8 cellular contexts compared by ENCODE assay signal in genomic region chr1:24418898-24419628, GRCh38. TPM values are rescaled to one million over a fixed set of nuclear protein-coding genes. Genes with fewer than 3 reads are reported as not detected.
DNase-seq lines count a peak whose midpoint lies in the region; ATAC-seq, FAIRE-seq and TF ChIP-seq lines count a peak whose summit lies in the region.

No MANE protein-coding gene starts in this region.

- H3K27ac ChIP-seq in CD8-positive, alpha-beta T cell (ENCODE audit: low read depth, low read length): no peak overlapping the region
- H3K27ac ChIP-seq in astrocyte (ENCODE audit: low read depth, low read length): peak overlapping the region; percentile 87
- H3K27ac ChIP-seq in gastrocnemius medialis: no peak overlapping the region

- H3K9me3 Mint-ChIP-seq in CD8-positive, alpha-beta T cell: no peaks in the 10 kb centered on the region
- H3K9me3 Mint-ChIP-seq in astrocyte (ENCODE audit: unreplicated experiment): no peaks in the 10 kb centered on the region

- H3K36me3 ChIP-seq in CD8-positive, alpha-beta T cell (ENCODE audit: insufficient read depth, low read length): peaks cover 18% of the 10 kb centered on the region
- H3K36me3 ChIP-seq in astrocyte (ENCODE audit: insufficient read depth, low read length) (peaks cover 6% of the 10 kb centered on the region), gastrocnemius medialis (no peaks in the 10 kb centered on the region)

- TF ChIP-seq CTCF in CD8-positive, alpha-beta T cell (IDR thresholded peaks at IDR 0.05): no peak
- no peak for TF ChIP-seq CTCF in astrocyte (IDR thresholded peaks at IDR 0.05; ENCODE audit: insufficient read depth, low read depth, low read length)
- TF ChIP-seq CTCF in gastrocnemius medialis (IDR thresholded peaks at IDR 0.05 in 4 of 5, conservative IDR thresholded peaks at IDR 0.05 in 1 of 5): no peak

- peaks cover 80% of the 10 kb centered on the region for H3K4me1 Mint-ChIP-seq in CD8-positive, alpha-beta T cell (ENCODE audit: low read depth)
- peaks cover 39% of the 10 kb centered on the region for H3K4me1 Mint-ChIP-seq in astrocyte (ENCODE audit: low read depth, unreplicated experiment)

- H3K4me1 ChIP-seq in CD8-positive, alpha-beta T cell (ENCODE audit: insufficient read depth, low read length): peaks cover 37% of the 10 kb centered on the region
- H3K4me1 ChIP-seq in astrocyte (ENCODE audit: insufficient read depth, low read length): peaks cover 34% of the 10 kb centered on the region
- peaks cover 0 to 13% of the 10 kb centered on the region in 2 donors for H3K4me1 ChIP-seq in gastrocnemius medialis

- peak overlapping the region; percentile 57 for H3K9ac ChIP-seq in astrocyte (ENCODE audit: low read length)

- peak in 2 of 7 experiments; percentile 21 to 28 for DNase-seq in CD8-positive, alpha-beta T cell
- DNase-seq in NCI-H1105 (lab: John Stamatoyannopoulos, UW): peak; percentile 48
- DNase-seq in astrocyte (ENCODE audit: low read depth): peak; percentile 67
- DNase-seq in midbrain (lab: John Stamatoyannopoulos, UW): peak; percentile 72
- DNase-seq in NCI-H345 treated with DMSO at 0.1 percent for 48 hours (lab: John Stamatoyannopoulos, UW; ENCODE audit: unreplicated experiment): no peak
- no peak for DNase-seq in gastrocnemius medialis
- no peak for DNase-seq in ACHN

- TF ChIP-seq POLR2A in gastrocnemius medialis (IDR thresholded peaks at IDR 0.05): no peak

- peaks cover 5% of the 10 kb centered on the region for H3K79me2 ChIP-seq in astrocyte (ENCODE audit: insufficient read depth, low read length)

- CTCF ChIA-PET in CD8-positive, alpha-beta T cell (lab: Charles Lee): interaction anchor here (0.6 to 7.2 kb wide), 8 partner anchors 27 to 220 kb away, joined by 3 to 75 read pairs (median 12); partner anchors contain the start of gene RCAN3

- peaks cover 69% of the 10 kb centered on the region for H3K36me3 Mint-ChIP-seq in CD8-positive, alpha-beta T cell
- peaks cover 23% of the 10 kb centered on the region for H3K36me3 Mint-ChIP-seq in astrocyte (ENCODE audit: low read depth, unreplicated experiment)

- H3K9me3 ChIP-seq in CD8-positive, alpha-beta T cell (ENCODE audit: low read length): no peaks in the 10 kb centered on the region
- no peaks in the 10 kb centered on the region for H3K9me3 ChIP-seq in astrocyte (ENCODE audit: insufficient read depth, low read depth, low read length)
- H3K9me3 ChIP-seq in gastrocnemius medialis: no peaks in the 10 kb centered on the region

- no peaks in the 10 kb centered on the region for H4K20me1 ChIP-seq in astrocyte (ENCODE audit: insufficient read depth, low read length)

- FAIRE-seq in astrocyte (lab: Jason Lieb, UNC): no peak

- ATAC-seq in CD8-positive, alpha-beta T cell: no peak
- ATAC-seq in gastrocnemius medialis (no peak), HG03520 (IDR thresholded peaks at IDR 0.05; ENCODE audit: unreplicated experiment) (no peak)

- H3K27me3 Mint-ChIP-seq in CD8-positive, alpha-beta T cell (ENCODE audit: low read depth): no peaks in the 10 kb centered on the region
- no peaks in the 10 kb centered on the region for H3K27me3 Mint-ChIP-seq in astrocyte (ENCODE audit: low read depth, unreplicated experiment)

- no peaks in the 10 kb centered on the region for H3K27me3 ChIP-seq in CD8-positive, alpha-beta T cell (ENCODE audit: insufficient read depth, low read length)
- H3K27me3 ChIP-seq in astrocyte (ENCODE audit: insufficient read depth, low read length): no peaks in the 10 kb centered on the region
- H3K27me3 ChIP-seq in gastrocnemius medialis: no peaks in the 10 kb centered on the region

- no peak overlapping the region for H3K4me3 ChIP-seq in CD8-positive, alpha-beta T cell (ENCODE audit: low read depth, low read length)
- no peak overlapping the region for H3K4me3 ChIP-seq in astrocyte (ENCODE audit: insufficient read depth, low read depth, low read length)
- H3K4me3 ChIP-seq in gastrocnemius medialis: no peak overlapping the region

- peak overlapping the region; percentile 55 for H3K4me2 ChIP-seq in astrocyte (ENCODE audit: low read length)

- H2AFZ ChIP-seq in astrocyte (ENCODE audit: low read depth, low read length): peak overlapping the region; percentile 51

- H3K27ac Mint-ChIP-seq in CD8-positive, alpha-beta T cell: peak overlapping the region; percentile 89
- peak overlapping the region; percentile 98 for H3K27ac Mint-ChIP-seq in astrocyte (ENCODE audit: unreplicated experiment)

- intact Hi-C loops in CD8-positive, alpha-beta T cell (cut with DNase I, micrococcal nuclease): loop anchor here (5.0 kb wide), 1 partner anchor 63 kb away; no protein-coding TSS in a partner anchor
- intact Hi-C loops in gastrocnemius medialis (cut with DNase I; ENCODE audit: low total_unique reads): loop anchor here (10.0 kb wide), 1 partner anchor 226 kb away; the partner anchor contains the start of gene SRRM1

- POLR2A ChIA-PET in CD8-positive, alpha-beta T cell (lab: Charles Lee): interaction anchor here (0.6 to 0.8 kb wide), 3 partner anchors 48 to 86 kb away, joined by 3 read pairs; no protein-coding TSS in a partner anchor

- in situ Hi-C loops in gastrocnemius medialis (cut with MboI; ENCODE audit: low sequenced_read_pairs in 4 of 4): loop anchor here in 2 of 4 donors (25.0 kb wide), 1 partner anchor 218 kb away; the partner anchor contains the start of gene SRRM1 (in 2 of the 2)
- in situ Hi-C loops in ACHN (cut with HindIII; ENCODE audit: low pct_ligation_motif_present, low pct_unique_long_range_greater_than_20kb, low sequenced_read_pairs): no loop called here

- H3K4me3 Mint-ChIP-seq in CD8-positive, alpha-beta T cell: peak overlapping the region; percentile 48
- H3K4me3 Mint-ChIP-seq in astrocyte (ENCODE audit: unreplicated experiment): peak overlapping the region; percentile 43

RNA-seq across cellular contexts. Expression of gene NIPAL3, which starts 3.5 kb away (rescaled TPM):
- 10 to 100 TPM; 22.3 to 22.7 TPM for total RNA-seq in CD8-positive, alpha-beta T cell
- total RNA-seq in astrocyte (45.1 and 47.2 TPM in 2 replicates), gastrocnemius medialis (1 to 10 TPM; 4.3 to 8.7 (median 5.8) TPM)

RNA-seq across cellular contexts. Expression of gene STPG1, which starts 5.5 kb away (rescaled TPM):
- total RNA-seq in CD8-positive, alpha-beta T cell: 1 to 10 TPM; 2.0 to 2.4 TPM
- total RNA-seq in astrocyte (9.2 and 9.5 TPM in 2 replicates), gastrocnemius medialis (1 to 10 TPM in 1 of 4 donors, under 1 TPM in 3; 0.39 to 2.1 (median 0.52) TPM)

Comparison
In these comparisons a context has a peak if more than half of its experiments do, and no peak if none do; other contexts are left out.
1. DNase-seq: peak in NCI-H1105 (single experiment), astrocyte (single experiment) and midbrain (single experiment); none in NCI-H345 treated with DMSO at 0.1 percent for 48 hours (single experiment), gastrocnemius medialis (0 of 2) and ACHN (single experiment).